Comparison of ENCODE assay signal across 8 cellular contexts in genomic region chr2:40299173-40299572, GRCh38.
"Had no signal": no experiment of that assay in that cellular context is flagged by ENCODE, and none has a peak within 500 bp of the region (broad histone marks: within the 10 kb centered on the region; RNA-seq: fewer than 3 reads in every experiment).

No MANE protein-coding gene starts in this region.

- H3K4me3 Mint-ChIP-seq: H9 had no signal

- H3K27me3 Mint-ChIP-seq: IgD-negative memory B cell had no signal

- H3K4me3 ChIP-seq: GM23248 had no signal

- H3K4me1 Mint-ChIP-seq: IgD-negative memory B cell had no signal

- H3K9me3 Mint-ChIP-seq: H9, IgD-negative memory B cell had no signal

- H3K27ac ChIP-seq: GM23248 had no signal

- FAIRE-seq: H1, H54, HTR-8/SVneo had no signal

- H3K9ac ChIP-seq: GM23248 had no signal

- DNase-seq: GM23248, H9, HCEC 1CT, KBM-7 had no signal

- H3K36me3 Mint-ChIP-seq: IgD-negative memory B cell had no signal
